Comparison of ENCODE assay signal across 18 cellular contexts in the genomic region with DNA sequence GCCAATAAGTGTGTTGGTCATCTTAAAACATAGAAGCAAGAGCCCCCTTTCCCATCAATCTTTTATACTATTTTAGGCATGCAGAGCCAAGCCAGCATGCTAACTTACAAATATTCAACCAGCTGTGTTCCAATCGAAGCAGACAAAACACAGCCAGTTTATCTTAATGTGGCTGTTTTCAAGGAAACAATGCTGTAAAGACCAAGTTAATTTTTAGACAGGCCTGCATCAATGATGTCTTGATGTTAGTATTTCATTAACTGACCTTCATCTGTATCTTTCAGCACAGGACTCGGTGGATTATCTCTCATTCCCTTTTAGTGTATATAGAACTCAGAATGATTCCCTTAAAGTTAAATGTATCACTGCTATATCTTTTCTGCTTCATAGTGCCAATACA.
DNase-seq lines count a peak whose midpoint lies in the region; ATAC-seq, FAIRE-seq and TF ChIP-seq lines count a peak whose summit lies in the region.
"Had no signal": no experiment of that assay in that cellular context is flagged by ENCODE, and none has a peak within 500 bp of the region (broad histone marks: within the 10 kb centered on the region; RNA-seq: fewer than 3 reads in every experiment).

No MANE protein-coding gene starts in this region.

- no peak for TF ChIP-seq POLR2A in body of pancreas (IDR thresholded peaks at IDR 0.05)

- peak overlapping the region in 3 of 4 donors; percentile 31 to 49 (median 34) for H3K27ac ChIP-seq in body of pancreas
- no peak overlapping the region for H3K27ac ChIP-seq in small intestine (ENCODE audit: low read depth in 1 of 2, low read length in 1 of 2)

- H3K27me3 ChIP-seq in body of pancreas (no peaks in the 10 kb centered on the region), small intestine (ENCODE audit: control insufficient read depth in 2 of 2, insufficient read depth in 2 of 2, low read length in 2 of 2) (no peaks in the 10 kb centered on the region)
- H3K27me3 ChIP-seq: upper lobe of right lung had no signal

- H3K36me3 ChIP-seq in body of pancreas (replicated peaks in 1 of 2; ENCODE audit: insufficient read depth in 1 of 2, low read depth in 2 of 2) = no peaks in the 10 kb centered on the region
- no peaks in the 10 kb centered on the region for H3K36me3 ChIP-seq in small intestine (ENCODE audit: control insufficient read depth in 2 of 2, insufficient read depth in 2 of 2, low read length in 2 of 2)
- H3K36me3 ChIP-seq: upper lobe of right lung had no signal

- DNase-seq in body of pancreas (no peak), small intestine (peak; percentile 0), NCI-H748 (lab: John Stamatoyannopoulos, UW; ENCODE audit: unreplicated experiment) (no peak), HK-2 (ENCODE audit: unreplicated experiment) (no peak)
- no peak for DNase-seq in activated effector memory CD4-positive, alpha-beta T cell treated with Interleukin-2 at 50 U/mL for 16 hours
- DNase-seq: activated CD4-positive, alpha-beta T cell treated with anti-CD3 and anti-CD28 coated beads for 1 hour; activated naive CD8-positive, alpha-beta T cell treated with anti-CD3 and anti-CD28 coated beads, Interleukin-2, amount 50 U/mL, for 24 hours; CD4-positive, alpha-beta memory T cell; GF-D8; islet precursor cell; NCI-H146; NCI-H524; stimulated activated CD4-positive, alpha-beta T cell treated with anti-CD3 and anti-CD28 coated beads, Interleukin-1b, Interleukin-23, amount 100 ng/mL, for 48 hours; upper lobe of right lung had no signal

- TF ChIP-seq CTCF in body of pancreas (IDR thresholded peaks at IDR 0.05) = no peak

- no peak for FAIRE-seq in small intestine (lab: Jason Lieb, UNC)
- FAIRE-seq: endothelial cell of umbilical vein, K562 had no signal

- H3K9me3 ChIP-seq in body of pancreas (no peaks in the 10 kb centered on the region), small intestine (ENCODE audit: control insufficient read depth, low read depth) (no peaks in the 10 kb centered on the region)
- H3K9me3 ChIP-seq: upper lobe of right lung had no signal

- 12% methylated on average over 2 of the region's 2 CpGs for WGBS in body of pancreas, 2 donors
- 16 to 40% (median 23%) methylated on average over 2 of the region's 2 CpGs for WGBS in small intestine, 3 donors

- H3K4me3 ChIP-seq in body of pancreas = no peak overlapping the region
- H3K4me3 ChIP-seq in small intestine (ENCODE audit: low read depth in 1 of 2, low read length in 2 of 2) = no peak overlapping the region
- H3K4me3 ChIP-seq: K562 had no signal

- intact Hi-C loops in body of pancreas (cut with DNase I) = no loop called here

- ATAC-seq in GM18870 (IDR thresholded peaks at IDR 0.05; ENCODE audit: unreplicated experiment) (peak; percentile 31), HG03139 (IDR thresholded peaks at IDR 0.05; ENCODE audit: unreplicated experiment) (peak; percentile 34), body of pancreas (peak; percentile 30)
- ATAC-seq: activated naive CD8-positive, alpha-beta T cell treated with anti-CD3 and anti-CD28 coated beads, Interleukin-2, amount 50 U/mL, for 24 hours; K562 had no signal

- H3K4me1 ChIP-seq in body of pancreas (peaks cover 25% of the 10 kb centered on the region), small intestine (ENCODE audit: control insufficient read depth in 2 of 2, insufficient read depth in 1 of 2, low read depth in 1 of 2, low read length in 1 of 2) (no peaks in the 10 kb centered on the region)
- H3K4me1 ChIP-seq: upper lobe of right lung had no signal

Comparison
In these comparisons a context has a peak if more than half of its experiments do, and no peak if none do; other contexts are left out.
1. H3K27ac ChIP-seq: peak in body of pancreas (3 of 4); none in small intestine (0 of 2).
2. Peak in every context shown above with its lines, with median percentiles within 50 percentile points of each other: ATAC-seq.